Comparison of ENCODE assay signal across 1 cellular context in the genomic region with DNA sequence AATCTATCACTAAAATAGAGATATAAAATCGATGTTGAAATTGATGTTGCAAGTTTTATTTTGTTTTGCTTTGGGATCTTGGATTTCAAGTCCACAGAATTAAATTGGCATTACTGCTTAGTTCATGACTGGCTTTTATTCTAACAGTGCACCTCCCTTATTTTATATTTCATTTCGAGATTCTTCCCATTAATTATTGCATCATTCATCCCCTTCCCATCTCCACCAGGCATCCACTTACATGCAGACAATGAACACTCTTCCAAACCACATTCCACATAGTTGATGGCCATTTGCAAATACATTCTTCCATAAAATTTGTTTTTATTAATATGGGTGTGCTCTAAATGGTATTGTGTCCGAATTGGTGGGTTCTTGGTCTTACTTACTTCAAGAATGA.
TF ChIP-seq lines count a peak whose summit lies in the region.

No MANE protein-coding gene starts in this region.

TF ChIP-seq in HepG2, 621 proteins besides CTCF, POLR2A, EP300 and RAD21 (continued from another document):
- TF ChIP-seq ZSCAN30 (CRISPR knock-in tag; IDR thresholded peaks at IDR 0.05): no peak
- peak; percentile 66 for TF ChIP-seq ATF7 (IDR thresholded peaks at IDR 0.05)
- no peak for TF ChIP-seq ATF7 (CRISPR knock-in tag; IDR thresholded peaks at IDR 0.05)
- peak; percentile 48; the same call in 1 of the 2 replicates for TF ChIP-seq CEBPB (IDR thresholded peaks at IDR 0.05; ENCODE audit: borderline replicate concordance, low read depth, low read length)
- TF ChIP-seq ZSCAN21 (CRISPR knock-in tag; IDR thresholded peaks at IDR 0.05; ENCODE audit: borderline replicate concordance): no peak
